Comparison of ENCODE assay signal across 10 cellular contexts in the genomic region with DNA sequence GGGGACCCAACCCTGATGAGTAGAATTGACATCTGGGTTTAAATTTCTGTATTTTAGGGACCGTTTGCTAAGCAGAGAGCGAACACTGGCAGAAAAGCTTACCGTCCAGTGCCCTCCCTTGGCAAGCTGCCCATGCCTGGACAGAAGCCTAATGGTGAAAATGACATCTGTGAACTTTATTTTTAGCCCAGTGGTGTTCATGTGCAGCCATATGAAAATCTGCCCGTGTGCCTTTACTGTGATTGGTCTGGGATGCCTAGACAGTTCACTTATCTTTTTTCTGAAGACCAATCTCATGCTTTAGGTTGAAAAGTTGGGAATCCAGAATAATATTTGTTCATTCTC. TPM values are rescaled to one million over a fixed set of nuclear protein-coding genes. Genes with fewer than 3 reads are reported as not detected.
DNase-seq lines count a peak whose midpoint lies in the region; ATAC-seq and TF ChIP-seq lines count a peak whose summit lies in the region.
"Had no signal": no experiment of that assay in that cellular context is flagged by ENCODE, and none has a peak within 500 bp of the region (broad histone marks: within the 10 kb centered on the region; RNA-seq: fewer than 3 reads in every experiment).

No MANE protein-coding gene starts in this region.

- H3K27me3 ChIP-seq in GM23248 (replicated peaks; ENCODE audit: insufficient read depth) (no peaks in the 10 kb centered on the region), right atrium auricular region (no peaks in the 10 kb centered on the region)

- no peaks in the 10 kb centered on the region for H4K20me1 ChIP-seq in GM23248 (ENCODE audit: insufficient read depth)

- H3K36me3 ChIP-seq in GM23248 (ENCODE audit: low read depth) (no peaks in the 10 kb centered on the region), right atrium auricular region (peaks cover 16% of the 10 kb centered on the region)

- peaks cover 31% of the 10 kb centered on the region for H3K79me2 ChIP-seq in GM23248 (ENCODE audit: insufficient read depth)

- TF ChIP-seq CTCF in WI38 (IDR thresholded peaks at IDR 0.05; ENCODE audit: low read depth, low read length): no peak
- no peak for TF ChIP-seq CTCF in right atrium auricular region (IDR thresholded peaks at IDR 0.05)
- no peak for TF ChIP-seq CTCF in retinal pigment epithelial cell (conservative IDR thresholded peaks at IDR 0.05; ENCODE audit: low read depth, low read length)

- H3K4me3 ChIP-seq in GM23248 (peak overlapping the region; percentile 90), WI38 (ENCODE audit: low read depth, low read length) (peak overlapping the region; percentile 87), right atrium auricular region (peak overlapping the region; percentile 54 to 79), retinal pigment epithelial cell (ENCODE audit: low read length) (peak overlapping the region; percentile 85)
- H3K4me3 ChIP-seq: K562 had no signal

- DNase-seq in GM23248 (peak; percentile 26), right atrium auricular region (ENCODE audit: low spot score) (no peak), retinal pigment epithelial cell (ENCODE audit: low read depth) (no peak), A172 (ENCODE audit: low spot score) (no peak)
- DNase-seq: activated CD4-positive, alpha-beta T cell treated with anti-CD3 and anti-CD28 coated beads for 1 hour had no signal

- H3K27ac ChIP-seq in GM23248: no peak overlapping the region
- peak overlapping the region; percentile 90 to 92 for H3K27ac ChIP-seq in right atrium auricular region

- H2AFZ ChIP-seq in GM23248: peak overlapping the region; percentile 92

- H3K4me1 ChIP-seq in GM23248 (ENCODE audit: insufficient read depth) (peaks cover 4% of the 10 kb centered on the region; the same call in 1 of the 2 replicates), right atrium auricular region (peaks cover 0 to 39% of the 10 kb centered on the region in 2 donors)

- ATAC-seq in HG02623 (IDR thresholded peaks at IDR 0.05; ENCODE audit: unreplicated experiment): no peak
- no peak for ATAC-seq in HG03095 (IDR thresholded peaks at IDR 0.05; ENCODE audit: unreplicated experiment)
- no peak for ATAC-seq in HG03175 (IDR thresholded peaks at IDR 0.05; ENCODE audit: unreplicated experiment)
- ATAC-seq: K562 had no signal

- 15 to 20% methylated on average over 4 of the region's 4 CpGs for WGBS in GM23248 (ENCODE audit: low coverage in 1 of 2, low lambda C conversion rate in 2 of 2, missing lambda C conversion rate in 2 of 2), 2 experiments

- H3F3A ChIP-seq in GM23248 (ENCODE audit: insufficient read depth): 0 out of 2 replicates have a peak, but pooled peaks cover 9% of the 10 kb centered on the region

- in situ Hi-C loops in GM23248 (cut with MboI): no loop called here

- H3K9ac ChIP-seq in GM23248: peak overlapping the region; percentile 87

- H3K9me2 ChIP-seq in GM23248 (ENCODE audit: insufficient read depth): no peaks in the 10 kb centered on the region

- H3K9me3 ChIP-seq in GM23248 (ENCODE audit: low read depth) (no peaks in the 10 kb centered on the region), right atrium auricular region (no peaks in the 10 kb centered on the region)

- H3K4me2 ChIP-seq in GM23248 (ENCODE audit: unreplicated experiment): peak overlapping the region; percentile 92

RNA-seq across cellular contexts. Expression of gene STBD1, which starts 1.1 kb away (rescaled TPM):
- total RNA-seq in GM23248 (2014; rRNA removed; shearing (Covaris generic)): 6.7 and 10.6 TPM in 2 replicates
- 9.2 and 10.3 TPM in 2 replicates for polyA plus RNA-seq in GM23248 (2016; fragmentation: Nextera tagmentation; extraction: Ambion mirVana)
- total RNA-seq in right atrium auricular region: 10 to 100 TPM; 25.3 to 28.4 TPM
- total RNA-seq in A172 (2014; rRNA removed; shearing (Covaris generic)): 2.8 and 4.6 TPM in 2 replicates

RNA-seq across cellular contexts. Expression of gene FAM47E, which starts 56.1 kb away (rescaled TPM):
- not detected in 2 replicates for total RNA-seq in GM23248 (2014; rRNA removed; shearing (Covaris generic))
- polyA plus RNA-seq in GM23248 (2016; fragmentation: Nextera tagmentation; extraction: Ambion mirVana): not detected in 2 replicates
- total RNA-seq in right atrium auricular region: 1 to 10 TPM; 1.0 to 2.2 TPM
- 0.12 and 0.38 TPM in 2 replicates for total RNA-seq in A172 (2014; rRNA removed; shearing (Covaris generic))
